Comparison of ENCODE assay signal across 38 cellular contexts in the genomic region with DNA sequence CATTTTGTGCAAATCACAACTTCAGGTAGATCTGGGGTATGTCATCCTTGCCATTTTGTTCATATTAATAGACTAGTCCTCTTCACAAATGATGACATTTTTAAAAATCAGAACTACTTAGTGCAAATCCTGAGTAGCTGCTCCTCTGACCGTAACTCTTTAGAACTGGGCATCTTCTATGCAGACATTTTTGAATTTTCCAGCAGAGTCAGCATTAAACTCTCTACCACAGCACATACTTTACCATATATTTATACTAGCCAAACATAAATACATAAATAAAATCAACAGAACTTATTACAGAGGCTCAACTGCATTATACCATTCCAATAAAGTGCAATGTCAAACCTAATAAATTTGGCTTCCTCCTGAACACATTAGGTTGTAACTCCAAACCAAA. TPM values are rescaled to one million over a fixed set of nuclear protein-coding genes. Genes with fewer than 3 reads are reported as not detected.
"Had no signal": no experiment of that assay in that cellular context is flagged by ENCODE, and none has a peak within 500 bp of the region (broad histone marks: within the 10 kb centered on the region; RNA-seq: fewer than 3 reads in every experiment).

No MANE protein-coding gene starts in this region.

- H3K36me3 ChIP-seq: MG63 had no signal

- H3K27me3 ChIP-seq: MG63 had no signal

- H3K4me3 ChIP-seq: MG63 had no signal

- DNase-seq: Karpas-422, Kasumi-1, MG63, MM.1S, MV-4-11, NCI-H1048, NCI-H1092, NCI-H1092 treated with DMSO at 0.1 percent for 48 hours, NCI-H1105, NCI-H1105 treated with DMSO at 0.1 percent for 48 hours, NCI-H1417, NCI-H1417 treated with DMSO at 0.1 percent for 48 hours, NCI-H1436, NCI-H1436 treated with DMSO at 0.1 percent for 48 hours, NCI-H1694, NCI-H1694 treated with DMSO at 0.1 percent for 48 hours, NCI-H187, NCI-H187 treated with DMSO at 0.1 percent for 48 hours, NCI-H1930, NCI-H2029, NCI-H2029 treated with DMSO at 0.1 percent for 48 hours, NCI-H2081, NCI-H2081 treated with DMSO at 0.1 percent for 48 hours, NCI-H2107, NCI-H2171, NCI-H2171 treated with DMSO at 0.1 percent for 48 hours, NCI-H2227 treated with DMSO at 0.1 percent for 48 hours, NCI-H226, NCI-H345, NCI-H446, NCI-H446 treated with DMSO at 0.1 percent for 48 hours, NCI-H510A, NCI-H510A treated with DMSO at 0.1 percent for 48 hours, NCI-H524, NCI-H524 treated with DMSO at 0.1 percent for 48 hours had no signal

- H3K9me3 ChIP-seq: MG63 had no signal

RNA-seq across cellular contexts. Expression of gene SLITRK2, which starts 4.5 kb away (rescaled TPM):
- total RNA-seq: LHCN-M2, M059J, MCF 10A had no signal
